Comparison of ENCODE assay signal across 14 cellular contexts in the genomic region with DNA sequence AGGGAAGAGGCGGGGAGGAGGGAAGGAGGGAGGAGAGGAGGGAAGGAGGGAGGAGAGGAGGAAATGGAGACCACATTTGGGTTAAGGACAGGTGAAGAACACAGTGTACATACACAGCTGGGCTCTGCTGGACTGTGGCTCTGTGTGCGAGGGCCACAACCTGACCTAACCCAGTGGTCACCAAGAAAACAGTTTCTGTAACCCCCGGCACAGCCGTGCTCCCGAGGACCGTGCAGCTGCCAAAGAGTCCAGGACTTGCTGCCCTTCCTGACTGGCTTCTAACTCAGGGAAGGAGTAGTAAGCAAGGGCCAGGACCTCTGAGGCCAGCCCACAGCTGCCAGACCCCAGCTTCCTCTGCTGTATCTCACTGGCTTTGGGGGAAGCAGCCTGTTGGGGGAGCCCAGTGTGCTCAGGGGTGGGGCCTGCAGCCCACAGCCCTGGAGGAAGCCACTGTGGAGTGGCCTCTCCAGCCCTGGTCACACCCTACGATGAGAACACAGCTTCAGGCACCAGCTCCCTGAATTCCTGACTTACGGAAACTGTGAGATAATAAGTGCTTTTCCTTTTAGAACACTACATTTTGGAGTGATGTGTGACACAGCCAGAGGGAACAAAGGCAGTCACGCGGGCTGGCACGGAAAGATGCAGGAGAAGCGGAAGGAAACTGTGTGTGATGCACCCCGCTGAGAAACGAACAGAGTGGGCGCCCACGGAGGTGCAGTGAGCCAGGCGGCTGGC. TPM values are rescaled to one million over a fixed set of nuclear protein-coding genes. Genes with fewer than 3 reads are reported as not detected.
DNase-seq lines count a peak whose midpoint lies in the region; ATAC-seq, FAIRE-seq and TF ChIP-seq lines count a peak whose summit lies in the region.
"Had no signal": no experiment of that assay in that cellular context is flagged by ENCODE, and none has a peak within 500 bp of the region (broad histone marks: within the 10 kb centered on the region; RNA-seq: fewer than 3 reads in every experiment).

No MANE protein-coding gene starts in this region.

- FAIRE-seq in GM19239 (lab: Jason Lieb, UNC), result no peak
- FAIRE-seq: kidney had no signal

- POLR2A ChIA-PET in RWPE1 (lab: Yijun Ruan, JAX; ENCODE audit: low non-redundant PET), result no interaction called here

- H3K9me3 Mint-ChIP-seq in nephron progenitor cell, result no peaks in the 10 kb centered on the region
- H3K9me3 Mint-ChIP-seq: CD14-positive monocyte had no signal

- no peaks in the 10 kb centered on the region for H3K27me3 Mint-ChIP-seq in nephron progenitor cell (ENCODE audit: low read depth, poor library complexity)

- CTCF ChIA-PET in RWPE1 (lab: Yijun Ruan, JAX), result interaction anchor here (0.6 to 6.6 kb wide), 3 partner anchors 13 to 57 kb away, joined by 5 to 37 read pairs (median 17); no protein-coding TSS in a partner anchor

- DNase-seq in Ammon's horn (ENCODE audit: low spot score), result peak; percentile 65
- no peak for DNase-seq in RWPE1 (ENCODE audit: low spot score)
- no peak for DNase-seq in epithelial cell of prostate (ENCODE audit: low read depth, low spot score)
- DNase-seq in lung microvascular endothelial cell (ENCODE audit: low read depth in 2 of 2), result peak; percentile 90 to 98
- no peak for DNase-seq in GM19239 (ENCODE audit: insufficient read length, low spot score)
- DNase-seq in nephron progenitor cell, result no peak
- DNase-seq in NCI-H2171 (lab: John Stamatoyannopoulos, UW), result no peak
- DNase-seq: brain microvascular endothelial cell; kidney; NCI-H2107; stimulated activated CD4-positive, alpha-beta T cell treated with anti-CD3 and anti-CD28 coated beads, Interleukin-2, amount 100 ng/mL, for 48 hours; stimulated activated naive CD4-positive, alpha-beta T cell had no signal

- no peak for ATAC-seq in GM18505 (IDR thresholded peaks at IDR 0.05; ENCODE audit: unreplicated experiment)

- H3K4me1 Mint-ChIP-seq in nephron progenitor cell, result peaks cover 18% of the 10 kb centered on the region

- H3K4me3 Mint-ChIP-seq in nephron progenitor cell, result no peak overlapping the region
- H3K4me3 Mint-ChIP-seq: CD14-positive monocyte had no signal

- no peak overlapping the region for H3K27ac Mint-ChIP-seq in nephron progenitor cell

- TF ChIP-seq CTCF in RWPE1 (conservative IDR thresholded peaks at IDR 0.05; ENCODE audit: low read depth) (no peak), nephron progenitor cell (IDR thresholded peaks at IDR 0.05) (no peak)

- TF ChIP-seq POLR2A in GM18505 (IDR thresholded peaks at IDR 0.05; ENCODE audit: borderline replicate concordance, extremely low read depth, insufficient read depth, insufficient read length), result no peak

- H3K36me3 Mint-ChIP-seq in nephron progenitor cell (ENCODE audit: low read depth), result no peaks in the 10 kb centered on the region

- peak overlapping the region; percentile 98 for H3K27ac ChIP-seq in RWPE1
- peak overlapping the region; percentile 56 for H3K27ac ChIP-seq in epithelial cell of prostate
- H3K27ac ChIP-seq: brain microvascular endothelial cell had no signal

RNA-seq across cellular contexts. Expression of a gene that starts 32.3 kb away (rescaled TPM):
- total RNA-seq in lung microvascular endothelial cell, result 2.6 and 9.5 TPM in 2 replicates

Comparison
In these comparisons a context has a peak if more than half of its experiments do, and no peak if none do; other contexts are left out.
1. DNase-seq: peak in Ammon's horn (single experiment) and lung microvascular endothelial cell (2 of 2); none in RWPE1 (single experiment), epithelial cell of prostate (single experiment), GM19239 (single experiment), nephron progenitor cell (single experiment) and NCI-H2171 (single experiment).